ENCODE assay signal across 11 cellular contexts in genomic region chr7:135291809-135292253, GRCh38. TPM values are rescaled to one million over a fixed set of nuclear protein-coding genes. Genes with fewer than 3 reads are reported as not detected.
A peak's percentile ranks its signal among the peaks of the same experiment; 100 is the strongest.
DNase-seq lines count a peak whose midpoint lies in the region; ATAC-seq, FAIRE-seq and TF ChIP-seq lines count a peak whose summit lies in the region.
"Had no signal": no experiment of that assay in that cellular context is flagged by ENCODE, and none has a peak within 500 bp of the region (broad histone marks: within the 10 kb centered on the region; RNA-seq: fewer than 3 reads in every experiment).

No MANE protein-coding gene starts in this region.

- no peak overlapping the region for H3K4me3 Mint-ChIP-seq in activated T-helper 17 cell treated with anti-CD3 and anti-CD28 coated beads, Interleukin-2, amount 50 U/mL, for 72 hours
- H3K4me3 Mint-ChIP-seq in naive thymus-derived CD4-positive, alpha-beta T cell = no peak overlapping the region

- DNase-seq in EH (ENCODE audit: low read depth) (peak; percentile 19), NCI-H1417 treated with DMSO at 0.1 percent for 48 hours (lab: John Stamatoyannopoulos, UW) (peak; percentile 9), kidney tubule cell (ENCODE audit: low spot score) (peak; percentile 98), RPMI8226 (no peak), D721Med (ENCODE audit: insufficient read length, low spot score) (no peak), Ammon's horn (ENCODE audit: low spot score) (no peak)
- DNase-seq in naive thymus-derived CD4-positive, alpha-beta T cell = no peak
- DNase-seq: hypothalamus, NCI-H526 treated with DMSO at 0.1 percent for 48 hours had no signal

- H3K36me3 ChIP-seq in naive thymus-derived CD4-positive, alpha-beta T cell (ENCODE audit: control insufficient read depth in 2 of 3, insufficient read depth in 3 of 3, low read length in 3 of 3) = no peaks in the 10 kb centered on the region
- H3K36me3 ChIP-seq: thoracic aorta had no signal

- intact Hi-C loops in naive thymus-derived CD4-positive, alpha-beta T cell (cut with micrococcal nuclease) = no loop called here

- H3K36me3 Mint-ChIP-seq in activated T-helper 17 cell treated with anti-CD3 and anti-CD28 coated beads, Interleukin-2, amount 50 U/mL, for 72 hours (ENCODE audit: low read depth) = no peaks in the 10 kb centered on the region
- H3K36me3 Mint-ChIP-seq in naive thymus-derived CD4-positive, alpha-beta T cell = no peaks in the 10 kb centered on the region

- H3K27ac Mint-ChIP-seq in activated T-helper 17 cell treated with anti-CD3 and anti-CD28 coated beads, Interleukin-2, amount 50 U/mL, for 72 hours = no peak overlapping the region
- no peak overlapping the region for H3K27ac Mint-ChIP-seq in naive thymus-derived CD4-positive, alpha-beta T cell

- H3K4me3 ChIP-seq in naive thymus-derived CD4-positive, alpha-beta T cell (ENCODE audit: low read length) = no peak overlapping the region
- H3K4me3 ChIP-seq: thoracic aorta had no signal

- CTCF ChIA-PET in naive thymus-derived CD4-positive, alpha-beta T cell (lab: Charles Lee) = no interaction called here

- H3K27ac ChIP-seq in naive thymus-derived CD4-positive, alpha-beta T cell (ENCODE audit: low read depth, low read length) = no peak overlapping the region
- H3K27ac ChIP-seq: thoracic aorta had no signal

- H3K27me3 Mint-ChIP-seq in activated T-helper 17 cell treated with anti-CD3 and anti-CD28 coated beads, Interleukin-2, amount 50 U/mL, for 72 hours = no peaks in the 10 kb centered on the region
- peaks cover 0 to 16% (median 4%) of the 10 kb centered on the region in 5 donors for H3K27me3 Mint-ChIP-seq in naive thymus-derived CD4-positive, alpha-beta T cell

- TF ChIP-seq CTCF in D721Med (IDR thresholded peaks at IDR 0.05; ENCODE audit: insufficient read depth, missing control alignments) = no peak

- POLR2A ChIA-PET in naive thymus-derived CD4-positive, alpha-beta T cell (lab: Charles Lee) = no interaction called here

- H3K4me1 ChIP-seq in naive thymus-derived CD4-positive, alpha-beta T cell (ENCODE audit: control insufficient read depth in 2 of 2, insufficient read depth in 2 of 2, low read length in 2 of 2) = no peaks in the 10 kb centered on the region

- ATAC-seq in activated T-helper 17 cell treated with anti-CD3 and anti-CD28 coated beads, Interleukin-2, amount 50 U/mL, for 72 hours (replicated peaks) = peak; percentile 90
- no peak for ATAC-seq in naive thymus-derived CD4-positive, alpha-beta T cell

- no peaks in the 10 kb centered on the region for H3K9me3 Mint-ChIP-seq in activated T-helper 17 cell treated with anti-CD3 and anti-CD28 coated beads, Interleukin-2, amount 50 U/mL, for 72 hours
- peaks cover 0 to 3% (median 0%) of the 10 kb centered on the region in 11 donors for H3K9me3 Mint-ChIP-seq in naive thymus-derived CD4-positive, alpha-beta T cell

- H3K27me3 ChIP-seq in naive thymus-derived CD4-positive, alpha-beta T cell (ENCODE audit: control insufficient read depth in 2 of 2, insufficient read depth in 2 of 2, low read length in 2 of 2) = no peaks in the 10 kb centered on the region

- no peaks in the 10 kb centered on the region for H3K4me1 Mint-ChIP-seq in activated T-helper 17 cell treated with anti-CD3 and anti-CD28 coated beads, Interleukin-2, amount 50 U/mL, for 72 hours
- no peaks in the 10 kb centered on the region for H3K4me1 Mint-ChIP-seq in naive thymus-derived CD4-positive, alpha-beta T cell

- no peaks in the 10 kb centered on the region for H3K9me3 ChIP-seq in naive thymus-derived CD4-positive, alpha-beta T cell (ENCODE audit: control insufficient read depth in 2 of 3, low read length in 3 of 3)
- H3K9me3 ChIP-seq: thoracic aorta had no signal

- FAIRE-seq in D721Med (lab: Jason Lieb, UNC) = no peak

RNA-seq across cellular contexts. Expression of gene STRA8, which starts 58.2 kb away (rescaled TPM):
- not detected for total RNA-seq in activated T-helper 17 cell treated with anti-CD3 and anti-CD28 coated beads, Interleukin-2, amount 50 U/mL, for 72 hours
- not detected for total RNA-seq in naive thymus-derived CD4-positive, alpha-beta T cell
- polyA plus RNA-seq in naive thymus-derived CD4-positive, alpha-beta T cell = not detected
- total RNA-seq: thoracic aorta had no signal

Comparison
In these comparisons a context has a peak if more than half of its experiments do, and no peak if none do; other contexts are left out.
1. DNase-seq: peak in EH (single experiment), NCI-H1417 treated with DMSO at 0.1 percent for 48 hours (single experiment) and kidney tubule cell (single experiment); none in RPMI8226 (single experiment), D721Med (single experiment), naive thymus-derived CD4-positive, alpha-beta T cell (0 of 9) and Ammon's horn (single experiment).